ENCODE assay signal across 19 cellular contexts in the genomic region with DNA sequence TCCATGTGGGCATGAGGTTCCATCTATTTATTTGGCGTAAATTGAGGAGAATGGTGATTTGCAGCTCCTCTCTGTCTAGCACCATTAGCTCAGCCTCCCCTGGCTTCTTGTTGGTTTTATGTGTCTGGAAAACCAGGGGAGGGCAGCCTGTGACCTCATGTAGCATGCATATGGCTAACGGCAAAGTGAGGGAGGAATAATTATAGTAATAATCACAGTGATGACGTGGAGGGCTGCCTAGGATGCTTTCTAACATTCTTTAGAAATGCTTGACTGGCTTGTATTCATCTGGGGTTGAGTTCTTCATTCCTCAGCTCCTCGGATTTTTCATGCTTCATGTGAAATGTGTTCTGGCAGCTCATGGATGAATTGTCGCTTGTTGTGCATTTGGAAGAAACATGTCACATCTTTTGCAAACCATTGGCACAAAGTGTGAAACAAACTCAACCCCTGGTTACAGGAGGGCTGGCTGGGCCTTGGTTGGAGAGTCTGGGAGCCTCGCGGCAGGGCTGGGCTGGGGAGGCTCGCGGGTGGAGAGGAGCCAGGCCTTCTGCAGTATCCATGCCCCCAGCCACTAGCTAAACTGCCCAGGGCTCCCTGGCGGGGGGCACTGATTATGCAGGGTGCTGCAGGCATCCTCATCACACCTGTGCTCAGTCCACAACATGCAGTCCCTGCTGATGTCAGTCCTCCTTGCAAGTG.
A peak's percentile ranks its signal among the peaks of the same experiment; 100 is the strongest.
DNase-seq lines count a peak whose midpoint lies in the region; ATAC-seq, FAIRE-seq and TF ChIP-seq lines count a peak whose summit lies in the region.
"Had no signal": no experiment of that assay in that cellular context is flagged by ENCODE, and none has a peak within 500 bp of the region (broad histone marks: within the 10 kb centered on the region; RNA-seq: fewer than 3 reads in every experiment).

No MANE protein-coding gene starts in this region.

- ATAC-seq in GM21381 (IDR thresholded peaks at IDR 0.05; ENCODE audit: unreplicated experiment), result no peak
- ATAC-seq: activated CD8-positive, alpha-beta T cell treated with anti-CD3 and anti-CD28 coated beads for 36 hours; Right ventricle myocardium inferior had no signal

- H3K4me3 ChIP-seq in brain microvascular endothelial cell (ENCODE audit: low read depth, low read length), result no peak overlapping the region
- H3K4me3 ChIP-seq: colonic mucosa, upper lobe of left lung had no signal

- in situ Hi-C loops in brain microvascular endothelial cell (cut with HindIII; ENCODE audit: low pct_ligation_motif_present, low sequenced_read_pairs), result no loop called here

- no peaks in the 10 kb centered on the region for H3K27me3 ChIP-seq in brain microvascular endothelial cell (replicated peaks)
- H3K27me3 ChIP-seq: colonic mucosa, upper lobe of left lung had no signal

- no peaks in the 10 kb centered on the region for H3K36me3 ChIP-seq in brain microvascular endothelial cell (replicated peaks)
- H3K36me3 ChIP-seq: colonic mucosa had no signal

- no peak for FAIRE-seq in D721Med (lab: Jason Lieb, UNC)
- FAIRE-seq: H54 had no signal

- peak; percentile 19 for DNase-seq in A172 (ENCODE audit: low spot score)
- peak; percentile 11 for DNase-seq in H4 (ENCODE audit: low spot score)
- DNase-seq in brain microvascular endothelial cell, result peak; percentile 78
- DNase-seq in islet precursor cell, result peak; percentile 71
- DNase-seq in D721Med (ENCODE audit: insufficient read length, low spot score), result no peak
- DNase-seq in NOMO-1 treated with dmso at 0.1 percent for 144 hours (lab: John Stamatoyannopoulos, UW; ENCODE audit: unreplicated experiment), result no peak
- no peak for DNase-seq in iPS-NIHi11 (ENCODE audit: low spot score)
- DNase-seq: activated CD8-positive, alpha-beta T cell treated with anti-CD3 and anti-CD28 coated beads for 36 hours; activated naive CD4-positive, alpha-beta T cell treated with anti-CD3 and anti-CD28 coated beads, Interleukin-2, amount 50 U/mL, for 16 hours; colonic mucosa; head of caudate nucleus; NCI-H1092; NCI-H526; occipital lobe; T1000 had no signal

- H3K27ac ChIP-seq in brain microvascular endothelial cell, result no peak overlapping the region
- H3K27ac ChIP-seq: colonic mucosa, upper lobe of left lung had no signal

- TF ChIP-seq CTCF in brain microvascular endothelial cell (IDR thresholded peaks at IDR 0.05; ENCODE audit: low read depth, low read length, missing control alignments) (peak; percentile 19), D721Med (IDR thresholded peaks at IDR 0.05; ENCODE audit: insufficient read depth, missing control alignments) (no peak)

Comparison
In these comparisons a context has a peak if more than half of its experiments do, and no peak if none do; other contexts are left out.
1. DNase-seq: peak in A172 (single experiment), H4 (single experiment), brain microvascular endothelial cell (single experiment) and islet precursor cell (single experiment); none in D721Med (single experiment), NOMO-1 treated with dmso at 0.1 percent for 144 hours (single experiment) and iPS-NIHi11 (single experiment).